Comparison of ENCODE assay signal across 12 cellular contexts in the genomic region with DNA sequence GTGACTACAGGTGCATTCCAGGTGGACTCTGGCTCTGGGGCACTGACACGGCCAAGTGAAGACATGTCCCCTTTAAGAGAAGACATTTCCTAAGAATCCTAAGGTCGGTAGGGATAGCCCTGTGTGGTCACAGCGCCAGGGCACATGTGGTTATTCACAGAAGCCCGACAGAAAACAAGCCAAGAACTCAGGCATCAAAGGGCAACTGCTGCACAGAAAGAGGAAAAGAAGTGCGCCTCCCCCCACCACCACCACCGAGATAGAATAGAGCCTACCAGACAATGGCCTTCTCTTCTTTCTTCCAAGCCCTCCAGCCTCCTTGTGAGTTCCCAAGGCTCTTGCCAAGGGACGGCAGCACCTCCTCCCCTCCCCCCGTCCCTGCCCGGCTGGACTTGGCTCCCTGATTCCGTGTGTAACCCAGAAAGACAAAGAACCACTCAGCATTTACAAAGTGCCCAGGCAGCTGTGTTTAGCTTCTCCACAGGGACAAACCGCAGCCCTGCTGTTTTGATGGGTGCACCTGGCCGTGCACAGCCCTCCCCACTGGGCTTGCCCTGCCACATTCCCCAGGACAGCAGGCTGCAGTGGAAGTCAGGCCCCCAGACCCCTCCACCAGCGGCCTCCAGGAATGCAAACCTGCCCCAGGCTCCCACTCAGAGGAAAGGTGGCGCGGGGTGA. TPM values are rescaled to one million over a fixed set of nuclear protein-coding genes. Genes with fewer than 3 reads are reported as not detected.
A peak's percentile ranks its signal among the peaks of the same experiment; 100 is the strongest.
DNase-seq lines count a peak whose midpoint lies in the region; ATAC-seq, FAIRE-seq and TF ChIP-seq lines count a peak whose summit lies in the region.
"Had no signal": no experiment of that assay in that cellular context is flagged by ENCODE, and none has a peak within 500 bp of the region (broad histone marks: within the 10 kb centered on the region; RNA-seq: fewer than 3 reads in every experiment).

No MANE protein-coding gene starts in this region.

- POLR2A ChIA-PET in CD4-positive, alpha-beta memory T cell (lab: Charles Lee; ENCODE audit: partially characterized antibody), result no interaction called here

- TF ChIP-seq CTCF in D721Med (IDR thresholded peaks at IDR 0.05; ENCODE audit: insufficient read depth, missing control alignments), result no peak

- peaks cover 0 to 3% (median 0%) of the 10 kb centered on the region in 4 donors for H3K4me1 Mint-ChIP-seq in CD4-positive, alpha-beta memory T cell

- no peak for FAIRE-seq in D721Med (lab: Jason Lieb, UNC)

- H3K36me3 ChIP-seq in H7 (replicated peaks; ENCODE audit: control insufficient read depth, insufficient read depth, low read length), result no peaks in the 10 kb centered on the region
- no peaks in the 10 kb centered on the region for H3K36me3 ChIP-seq in CD4-positive, alpha-beta memory T cell (ENCODE audit: insufficient read depth, low read length)

- intact Hi-C loops in posterior vena cava (cut with DNase I), result no loop called here
- intact Hi-C loops in CD4-positive, alpha-beta memory T cell (cut with micrococcal nuclease), result no loop called here

- no peak overlapping the region for H3K4me3 Mint-ChIP-seq in CD4-positive, alpha-beta memory T cell
- H3K4me3 Mint-ChIP-seq: stimulated activated naive CD8-positive, alpha-beta T cell treated with anti-CD3 and anti-CD28 coated beads, Interleukin-15, Interleukin-2, amounts not matched to agents 100 ng/mL and 50 ng/mL, for 24 hours had no signal

- no peak overlapping the region for H3K4me3 ChIP-seq in H7 (ENCODE audit: insufficient read depth, low read depth, low read length)
- H3K4me3 ChIP-seq in CD4-positive, alpha-beta memory T cell (ENCODE audit: low read length in 2 of 2), result no peak overlapping the region

- CTCF ChIA-PET in CD4-positive, alpha-beta memory T cell (lab: Charles Lee; ENCODE audit: partially characterized antibody), result no interaction called here

- H3K9me3 ChIP-seq in CD4-positive, alpha-beta memory T cell (ENCODE audit: control insufficient read depth in 1 of 2, low read length in 2 of 2), result no peaks in the 10 kb centered on the region

- H3K27me3 ChIP-seq in H7 (ENCODE audit: control insufficient read depth, insufficient read depth, low read length), result no peaks in the 10 kb centered on the region
- H3K27me3 ChIP-seq in CD4-positive, alpha-beta memory T cell (ENCODE audit: insufficient read depth, low read length), result no peaks in the 10 kb centered on the region

- no peak overlapping the region for H3K27ac ChIP-seq in CD4-positive, alpha-beta memory T cell (ENCODE audit: low read depth, low read length)

- H3K27ac Mint-ChIP-seq in CD4-positive, alpha-beta memory T cell, result no peak overlapping the region
- H3K27ac Mint-ChIP-seq: stimulated activated naive CD8-positive, alpha-beta T cell treated with anti-CD3 and anti-CD28 coated beads, Interleukin-15, Interleukin-2, amounts not matched to agents 100 ng/mL and 50 ng/mL, for 24 hours had no signal

- peaks cover 3 to 13% of the 10 kb centered on the region in 2 donors for H3K27me3 Mint-ChIP-seq in CD4-positive, alpha-beta memory T cell

- H3K9me3 Mint-ChIP-seq in CD4-positive, alpha-beta memory T cell, result no peaks in the 10 kb centered on the region
- H3K9me3 Mint-ChIP-seq: stimulated activated naive CD8-positive, alpha-beta T cell treated with anti-CD3 and anti-CD28 coated beads, Interleukin-15, Interleukin-2, amounts not matched to agents 100 ng/mL and 50 ng/mL, for 24 hours had no signal

- no peaks in the 10 kb centered on the region for H3K36me3 Mint-ChIP-seq in CD4-positive, alpha-beta memory T cell

- ATAC-seq in GM18517 (IDR thresholded peaks at IDR 0.05; ENCODE audit: unreplicated experiment) (no peak), HG03521 (IDR thresholded peaks at IDR 0.05; ENCODE audit: unreplicated experiment) (no peak)

- H3K4me1 ChIP-seq in CD4-positive, alpha-beta memory T cell (ENCODE audit: insufficient read depth, low read length), result no peaks in the 10 kb centered on the region

- peak; percentile 89 for DNase-seq in H7
- peak; percentile 53 for DNase-seq in NCI-H69 (lab: John Stamatoyannopoulos, UW)
- peak; percentile 8 to 35 for DNase-seq in hippocampal formation (lab: John Stamatoyannopoulos, UW)
- peak; percentile 61 for DNase-seq in posterior vena cava (ENCODE audit: low spot score)
- no peak for DNase-seq in CD4-positive, alpha-beta memory T cell
- no peak for DNase-seq in D721Med (ENCODE audit: insufficient read length, low spot score)
- DNase-seq: activated CD4-positive, CD25-positive, alpha-beta regulatory T cell treated with anti-CD3 and anti-CD28 coated beads, Interleukin-2, amount 50 U/mL, for 72 hours; glutamatergic neuron; NCI-H526 treated with DMSO at 0.1 percent for 48 hours had no signal

RNA-seq across cellular contexts. Expression of a gene that starts 30.2 kb away (rescaled TPM):
- total RNA-seq in H7 (2014; rRNA removed; shearing (Covaris generic)), result 2.6 and 3.0 TPM in 2 replicates
- total RNA-seq in posterior vena cava, result under 1 TPM in 1 of 2 donors, not detected in 1; 0.14 TPM
- total RNA-seq in CD4-positive, alpha-beta memory T cell, result not detected
- not detected for polyA plus RNA-seq in CD4-positive, alpha-beta memory T cell

RNA-seq across cellular contexts. Expression of a gene that starts 51.7 kb away (rescaled TPM):
- 1.6 and 3.9 TPM in 2 replicates for total RNA-seq in H7 (2014; rRNA removed; shearing (Covaris generic))
- 10 to 100 TPM; 14.0 to 52.2 TPM for total RNA-seq in posterior vena cava
- total RNA-seq in CD4-positive, alpha-beta memory T cell, result 10 to 100 TPM; 73.7 to 75.3 TPM
- 10 to 100 TPM; 47.8 to 80.6 TPM for polyA plus RNA-seq in CD4-positive, alpha-beta memory T cell

Comparison
In these comparisons a context has a peak if more than half of its experiments do, and no peak if none do; other contexts are left out.
1. DNase-seq: peak in H7 (single experiment), NCI-H69 (single experiment), hippocampal formation (2 of 2) and posterior vena cava (single experiment); none in CD4-positive, alpha-beta memory T cell (0 of 5) and D721Med (single experiment).